In genomic region chr20:58611236-58612020, GRCh38 we compare ENCODE assay signal across 1 cellular context.
TF ChIP-seq lines count a peak whose summit lies in the region.

No MANE protein-coding gene starts in this region.

TF ChIP-seq in H1, 55 proteins besides CTCF, POLR2A, EP300 and RAD21:
- TF ChIP-seq MAFK (IDR thresholded peaks at IDR 0.05; ENCODE audit: low read depth, low read length) (no peak), CHD2 (IDR thresholded peaks at IDR 0.05; ENCODE audit: low read length) (no peak), FOSL1 (IDR thresholded peaks at IDR 0.05; ENCODE audit: insufficient read depth, low read depth, low read length) (no peak), YY1 (IDR thresholded peaks at IDR 0.05; ENCODE audit: low read depth, low read length) (no peak), EZH2 (IDR thresholded peaks at IDR 0.05; ENCODE audit: low read depth, low read length, severe bottlenecking) (no peak), HDAC6 (IDR thresholded peaks at IDR 0.05; ENCODE audit: low read depth, low read length) (no peak), KDM4A (IDR thresholded peaks at IDR 0.05; ENCODE audit: low read depth, low read length, severe bottlenecking) (no peak), BACH1 (IDR thresholded peaks at IDR 0.05; ENCODE audit: low read length) (no peak), BRCA1 (IDR thresholded peaks at IDR 0.05; ENCODE audit: low read depth, low read length) (no peak), TBP (IDR thresholded peaks at IDR 0.05; ENCODE audit: low read depth, low read length) (no peak), RBBP5 (IDR thresholded peaks at IDR 0.05; ENCODE audit: borderline replicate concordance, low read depth, low read length) (no peak), TAF1 (IDR thresholded peaks at IDR 0.05; ENCODE audit: low read depth, low read length) (no peak), CHD7 (IDR thresholded peaks at IDR 0.05; ENCODE audit: insufficient replicate concordance, low read length) (no peak), ZNF274 (IDR thresholded peaks at IDR 0.05; ENCODE audit: borderline replicate concordance, extremely low read depth, low read length) (no peak), RNF2 (IDR thresholded peaks at IDR 0.05; ENCODE audit: borderline replicate concordance, low read depth, low read length, missing control alignments, poor library complexity, severe bottlenecking) (no peak)
- TF ChIP-seq, protein P1, sequence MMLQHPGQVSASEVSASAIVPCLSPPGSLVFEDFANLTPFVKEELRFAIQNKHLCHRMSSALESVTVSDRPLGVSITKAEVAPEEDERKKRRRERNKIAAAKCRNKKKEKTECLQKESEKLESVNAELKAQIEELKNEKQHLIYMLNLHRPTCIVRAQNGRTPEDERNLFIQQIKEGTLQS (IDR thresholded peaks at IDR 0.05; ENCODE audit: insufficient read depth, low read depth, low read length), result no peak
